ENCODE assay signal across 18 cellular contexts in the genomic region with DNA sequence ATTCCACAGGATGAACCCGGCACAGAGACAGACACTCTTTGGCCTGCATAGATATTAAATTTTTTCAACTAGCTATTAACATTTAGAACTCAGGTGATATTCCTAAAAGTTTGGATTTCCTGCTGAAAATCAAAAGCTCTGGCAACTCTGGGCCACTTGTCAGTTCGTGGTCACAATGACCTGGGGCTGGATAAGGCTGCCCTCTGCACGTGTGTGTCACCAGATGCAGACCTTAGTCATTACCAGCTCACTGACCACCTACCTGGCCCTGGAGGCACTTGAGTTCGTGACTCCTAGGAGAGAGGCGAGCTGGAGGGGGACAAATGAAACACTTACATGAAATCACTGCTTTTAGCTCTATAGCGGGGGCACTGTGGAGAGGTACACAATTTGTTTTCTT.
DNase-seq lines count a peak whose midpoint lies in the region; ATAC-seq, FAIRE-seq and TF ChIP-seq lines count a peak whose summit lies in the region.
"Had no signal": no experiment of that assay in that cellular context is flagged by ENCODE, and none has a peak within 500 bp of the region (broad histone marks: within the 10 kb centered on the region; RNA-seq: fewer than 3 reads in every experiment).

No MANE protein-coding gene starts in this region.

- no peaks in the 10 kb centered on the region for H4K20me1 ChIP-seq in K562 (replicated peaks; ENCODE audit: control insufficient read depth, insufficient read depth, low read length)

- no peak for ATAC-seq in Right ventricle myocardium inferior
- ATAC-seq in K562 = peak; percentile 44; the same call in 1 of the 3 replicates
- peak; percentile 23 to 49 (median 36) for ATAC-seq in right lobe of liver
- ATAC-seq: activated CD8-positive, alpha-beta T cell treated with anti-CD3 and anti-CD28 coated beads, Interleukin-2, amount 10 ng/mL, durations not matched to agents 7 days and 5 days had no signal

- TF ChIP-seq RAD21 in K562 (CRISPR knock-in tag; conservative IDR thresholded peaks at IDR 0.05 in 1 of 2, IDR thresholded peaks at IDR 0.05 in 1 of 2) = no peak

- CTCF ChIA-PET in K562 (lab: Yijun Ruan, JAX; ENCODE audit: low intra/inter-chr PET ratio) = no interaction called here

- DNase-seq in cardiac muscle cell (ENCODE audit: low read depth in 1 of 2, low spot score in 1 of 2) (peak in 1 of 2 donors; percentile 44), Right ventricle myocardium inferior (ENCODE audit: missing footprints) (no peak), K562 (ENCODE audit: extremely low read depth in 1 of 4, low spot score in 3 of 4) (no peak), right lobe of liver (peak in 2 of 3 donors; percentile 57 to 65), type B pancreatic cell (ENCODE audit: extremely low spot score, unreplicated experiment) (no peak), NCI-H2107 treated with DMSO at 0.1 percent for 48 hours (lab: John Stamatoyannopoulos, UW; ENCODE audit: unreplicated experiment) (no peak), G401 (ENCODE audit: low spot score) (no peak), SIG-M5 (lab: John Stamatoyannopoulos, UW) (no peak)
- DNase-seq: activated CD8-positive, alpha-beta T cell treated with anti-CD3 and anti-CD28 coated beads, Interleukin-2, amount 10 ng/mL, durations not matched to agents 7 days and 5 days; activated naive CD4-positive, alpha-beta T cell treated with anti-CD3 and anti-CD28 coated beads for 36 hours; DMS153; hippocampal formation; Peyer's patch; stimulated activated CD4-positive, alpha-beta T cell treated with anti-CD3 and anti-CD28 coated beads, Interleukin-15, amount 100 ng/mL, for 24 hours; upper lobe of left lung had no signal

- POLR2A ChIA-PET in K562 (lab: Yijun Ruan, JAX) = interaction anchor here (0.6 to 0.9 kb wide), 4 partner anchors 9 to 292 kb away, joined by 3 to 4 read pairs (median 3); partner anchors contain the start of gene LUC7L2

- no peaks in the 10 kb centered on the region for H3K79me2 ChIP-seq in K562 (ENCODE audit: control insufficient read depth, insufficient read depth, low read length)

- no peaks in the 10 kb centered on the region for H3K27me3 ChIP-seq in cardiac muscle cell
- H3K27me3 ChIP-seq in K562 (ENCODE audit: control insufficient read depth in 2 of 2, insufficient read depth in 2 of 2, low read length in 2 of 2) = peaks cover 0 to 5% of the 10 kb centered on the region in 2 experiments; a peak in 1 of 5 replicates
- H3K27me3 ChIP-seq in right lobe of liver = no peaks in the 10 kb centered on the region
- H3K27me3 ChIP-seq: Peyer's patch, upper lobe of left lung had no signal

- no peaks in the 10 kb centered on the region for H3K9me3 Mint-ChIP-seq in type B pancreatic cell
- H3K9me3 Mint-ChIP-seq: activated naive CD4-positive, alpha-beta T cell treated with anti-CD3 and anti-CD28 coated beads for 36 hours; memory B cell had no signal

- peaks cover 65% of the 10 kb centered on the region for H3K4me1 Mint-ChIP-seq in type B pancreatic cell (ENCODE audit: unreplicated experiment)

- TF ChIP-seq CTCF in cardiac muscle cell (IDR thresholded peaks at IDR 0.05; ENCODE audit: low read depth, low read length) (no peak), K562 (IDR thresholded peaks at IDR 0.05 in 2 of 3, conservative IDR thresholded peaks at IDR 0.05 in 1 of 3; ENCODE audit: insufficient read depth in 2 of 3, low read depth in 1 of 3, low read length in 3 of 3) (no peak), right lobe of liver (IDR thresholded peaks at IDR 0.05) (no peak), type B pancreatic cell (conservative IDR thresholded peaks at IDR 0.05) (no peak)

- H3K9me3 ChIP-seq in cardiac muscle cell (ENCODE audit: low read depth) = no peaks in the 10 kb centered on the region
- no peaks in the 10 kb centered on the region for H3K9me3 ChIP-seq in K562 (replicated peaks; ENCODE audit: control insufficient read depth, insufficient read depth, low read depth, low read length)
- no peaks in the 10 kb centered on the region for H3K9me3 ChIP-seq in right lobe of liver
- H3K9me3 ChIP-seq: Peyer's patch, upper lobe of left lung had no signal

- H3K4me3 Mint-ChIP-seq in type B pancreatic cell = peak overlapping the region; percentile 34
- H3K4me3 Mint-ChIP-seq: activated CD8-positive, alpha-beta T cell treated with anti-CD3 and anti-CD28 coated beads, Interleukin-2, amount 10 ng/mL, durations not matched to agents 7 days and 5 days; activated naive CD4-positive, alpha-beta T cell treated with anti-CD3 and anti-CD28 coated beads for 36 hours; memory B cell had no signal

- no TSS peak for BruUV-seq in K562 (replicated peaks; lab: Mats Ljungman, UMichigan)

- H3K27ac Mint-ChIP-seq in type B pancreatic cell = peak overlapping the region; percentile 77
- H3K27ac Mint-ChIP-seq: activated CD8-positive, alpha-beta T cell treated with anti-CD3 and anti-CD28 coated beads, Interleukin-2, amount 10 ng/mL, durations not matched to agents 7 days and 5 days; activated naive CD4-positive, alpha-beta T cell treated with anti-CD3 and anti-CD28 coated beads for 36 hours had no signal

- in situ Hi-C loops in K562 (cut with MboI) (no loop called here), G401 (cut with HindIII; ENCODE audit: low sequenced_read_pairs) (no loop called here)

- H3K27ac ChIP-seq in cardiac muscle cell = peak overlapping the region; percentile 59
- no peak overlapping the region for H3K27ac ChIP-seq in K562 (ENCODE audit: extremely low read depth, low read depth, low read length)
- H3K27ac ChIP-seq in right lobe of liver = peak overlapping the region; percentile 64 to 79 (median 74)
- H3K27ac ChIP-seq: epithelial cell of prostate had no signal

- 33% methylated on average over 6 of the region's 6 CpGs for WGBS in K562 (ENCODE audit: insufficient coverage, low coverage, missing lambda C conversion rate)
- WGBS in right lobe of liver (ENCODE audit: insufficient coverage, low coverage, low lambda C conversion rate, missing lambda C conversion rate) = 30% methylated on average over 5 of the region's 6 CpGs

- no peak overlapping the region for H3K4me3 ChIP-seq in cardiac muscle cell
- no peak overlapping the region for H3K4me3 ChIP-seq in K562
- H3K4me3 ChIP-seq in right lobe of liver = no peak overlapping the region
- H3K4me3 ChIP-seq: Peyer's patch, upper lobe of left lung had no signal

- H3K36me3 ChIP-seq in cardiac muscle cell (no peaks in the 10 kb centered on the region), K562 (ENCODE audit: control insufficient read depth, insufficient read depth, low read length) (no peaks in the 10 kb centered on the region), right lobe of liver (no peaks in the 10 kb centered on the region)
- H3K36me3 ChIP-seq: Peyer's patch, upper lobe of left lung had no signal

- no peaks in the 10 kb centered on the region for H3K27me3 Mint-ChIP-seq in type B pancreatic cell
- H3K27me3 Mint-ChIP-seq: memory B cell had no signal

- FAIRE-seq in K562 (lab: Jason Lieb, UNC) = no peak
- FAIRE-seq: GM12891 had no signal

- H3K36me3 Mint-ChIP-seq in type B pancreatic cell = peaks cover 13% of the 10 kb centered on the region

- H3K9me1 ChIP-seq in K562 (ENCODE audit: control insufficient read depth, insufficient read depth, low read length) = no peaks in the 10 kb centered on the region

- intact Hi-C loops in Right ventricle myocardium inferior (cut with DNase I) (no loop called here), K562 (cut with micrococcal nuclease) (no loop called here), right lobe of liver (cut with DNase I) (no loop called here)

- peaks cover 43% of the 10 kb centered on the region for H3K4me1 ChIP-seq in cardiac muscle cell (ENCODE audit: low read depth)
- H3K4me1 ChIP-seq in K562 (replicated peaks in 1 of 2; ENCODE audit: control insufficient read depth in 2 of 2, insufficient read depth in 2 of 2, low read length in 2 of 2) = peaks cover 3 to 8% of the 10 kb centered on the region in 2 experiments; a peak in 4 of 5 replicates
- peaks cover 0 to 84% (median 46%) of the 10 kb centered on the region in 4 donors for H3K4me1 ChIP-seq in right lobe of liver

- H2AFZ ChIP-seq in K562 (ENCODE audit: low read depth, low read length) = no peak overlapping the region

- no peak overlapping the region for H3K9ac ChIP-seq in K562 (ENCODE audit: insufficient read depth in 1 of 2, low read depth in 2 of 2, low read length in 2 of 2)

- TF ChIP-seq POLR2A in K562 (conservative IDR thresholded peaks at IDR 0.05) = no peak
- TF ChIP-seq POLR2A in right lobe of liver (IDR thresholded peaks at IDR 0.05) = no peak

- no peak overlapping the region for H3K4me2 ChIP-seq in K562 (ENCODE audit: insufficient read depth, low read length)

- TF ChIP-seq EP300 in K562 (IDR thresholded peaks at IDR 0.05; ENCODE audit: low read length) = no peak

TF ChIP-seq in K562, 482 proteins besides CTCF, POLR2A, EP300 and RAD21 (continues in another document):
- TF ChIP-seq CBFA2T3 (IDR thresholded peaks at IDR 0.05) = peak; percentile 58
- TF ChIP-seq YY1 (IDR thresholded peaks at IDR 0.05; ENCODE audit: borderline replicate concordance in 1 of 3, control insufficient read depth in 1 of 3, extremely low read depth in 1 of 3, insufficient read depth in 3 of 3, insufficient read length in 1 of 3, insufficient replicate concordance in 2 of 3, low read depth in 1 of 3, low read length in 2 of 3) = no peak
- no peak for TF ChIP-seq ZBTB9 (CRISPR knock-in tag; IDR thresholded peaks at IDR 0.05)
- no peak for TF ChIP-seq CBX8 (IDR thresholded peaks at IDR 0.05; ENCODE audit: borderline replicate concordance, extremely low read depth, low read depth, low read length, poor library complexity, severe bottlenecking)
- no peak for TF ChIP-seq NFATC3 (IDR thresholded peaks at IDR 0.05)
- TF ChIP-seq CC2D1A (IDR thresholded peaks at IDR 0.05) = no peak
- no peak for TF ChIP-seq RBM17 (IDR thresholded peaks at IDR 0.05; ENCODE audit: borderline replicate concordance, low read depth, low read length)
- no peak for TF ChIP-seq ERF (CRISPR knock-in tag; IDR thresholded peaks at IDR 0.05)
- 0 out of 2 replicates have a peak, but pooled peaks have one; percentile 14 for TF ChIP-seq TEAD4 (IDR thresholded peaks at IDR 0.05; ENCODE audit: low read length)
- no peak for TF ChIP-seq TEAD4 (CRISPR knock-in tag; IDR thresholded peaks at IDR 0.05; ENCODE audit: borderline replicate concordance)
- TF ChIP-seq SMARCA4 (IDR thresholded peaks at IDR 0.05) = no peak
- TF ChIP-seq TCF3 (CRISPR knock-in tag; IDR thresholded peaks at IDR 0.05) = peak; percentile 38; the same call in 1 of the 2 replicates

Comparison
In these comparisons a context has a peak if more than half of its experiments do, and no peak if none do; other contexts are left out.
1. DNase-seq: peak in right lobe of liver (2 of 3); none in Right ventricle myocardium inferior (single experiment), K562 (0 of 4), type B pancreatic cell (single experiment), NCI-H2107 treated with DMSO at 0.1 percent for 48 hours (single experiment), G401 (single experiment) and SIG-M5 (single experiment).